ENCODE assay signal across 1 cellular context in the genomic region with DNA sequence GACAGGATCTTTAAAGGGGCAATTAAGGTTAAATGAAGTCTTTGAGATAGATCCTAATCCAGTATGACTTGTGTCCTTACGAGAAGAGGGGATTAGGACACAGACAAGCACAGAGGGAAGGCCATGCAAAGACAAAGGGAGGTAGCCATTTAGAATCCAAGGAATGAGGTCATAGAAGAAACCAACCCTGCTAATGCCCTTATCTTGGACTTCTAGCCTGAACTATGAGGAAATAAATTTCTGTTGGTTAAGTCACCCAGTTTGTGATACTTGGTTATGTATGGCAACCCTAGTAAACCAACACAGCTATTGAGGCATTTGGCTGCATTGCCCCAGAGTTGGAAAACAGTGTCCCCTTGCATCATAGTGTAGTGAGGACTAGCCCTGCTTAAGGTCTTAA.
TF ChIP-seq lines count a peak whose summit lies in the region.

No MANE protein-coding gene starts in this region.

TF ChIP-seq in IMR-90, 13 proteins besides CTCF, POLR2A, EP300 and RAD21:
- TF ChIP-seq CHD1 (IDR thresholded peaks at IDR 0.05; ENCODE audit: low read depth, low read length), result no peak
- peak; percentile 72 for TF ChIP-seq CEBPB (IDR thresholded peaks at IDR 0.05; ENCODE audit: low read depth, low read length)
TF ChIP-seq in IMR-90: peak in this region for 1.
